In the genomic region with DNA sequence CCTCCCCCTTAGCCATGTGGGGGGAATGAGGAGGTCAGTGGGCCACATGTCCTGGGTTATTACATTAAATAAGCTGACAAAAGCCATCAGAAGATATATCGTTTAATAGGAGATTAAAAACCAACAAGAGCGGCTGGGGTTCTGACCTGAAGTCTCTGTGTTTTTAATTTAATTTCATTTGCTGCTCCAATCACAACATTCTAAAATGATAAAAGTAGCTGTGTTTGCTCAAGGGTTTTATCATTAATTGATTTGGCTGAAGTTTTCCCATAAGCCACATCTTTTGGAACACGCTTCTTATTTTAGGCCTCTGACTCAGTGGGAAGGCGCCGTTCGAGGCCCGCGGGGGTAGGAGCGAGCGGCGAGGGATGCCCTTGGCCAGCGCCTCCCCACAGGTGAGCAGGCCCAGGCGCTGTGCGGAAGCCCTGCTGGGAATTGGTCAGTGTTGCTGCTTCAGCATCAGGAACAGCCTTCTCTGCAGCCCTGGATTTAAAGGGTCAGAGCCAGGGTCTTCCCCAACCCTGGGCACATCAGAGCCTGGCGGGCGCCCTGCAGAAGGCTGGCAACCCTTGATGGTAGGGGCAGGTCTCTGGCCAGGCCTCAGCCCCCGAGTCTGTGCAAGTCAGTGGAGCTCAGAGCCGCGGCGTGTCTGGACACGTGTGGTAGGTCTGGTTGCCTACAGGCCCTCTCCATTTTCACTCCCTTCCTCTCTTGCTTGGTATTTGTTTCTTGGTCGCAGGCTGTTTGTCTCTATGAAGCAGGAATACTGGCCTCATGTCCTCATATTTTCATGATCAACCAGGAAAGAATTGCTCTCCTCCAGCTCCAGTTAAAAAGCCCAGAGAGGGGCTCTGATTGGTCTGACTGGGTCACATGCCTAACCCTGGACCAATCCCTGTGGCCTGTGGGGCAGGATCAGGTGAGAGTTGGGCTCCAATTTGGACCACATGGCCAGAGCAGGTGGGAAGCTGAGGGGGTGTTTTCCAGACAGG, we compare ENCODE assay signal across 1 cellular context.
TF ChIP-seq lines count a peak whose summit lies in the region.

No MANE protein-coding gene starts in this region.

TF ChIP-seq in HCT116, 20 proteins besides CTCF, POLR2A, EP300 and RAD21:
- TF ChIP-seq JUND (IDR thresholded peaks at IDR 0.05) = no peak
- peak; percentile 33; the same call in 1 of the 2 replicates for TF ChIP-seq MAX (IDR thresholded peaks at IDR 0.05)
- TF ChIP-seq ATF3 (IDR thresholded peaks at IDR 0.05) = no peak
- TF ChIP-seq POLR2AphosphoS5 (IDR thresholded peaks at IDR 0.05; ENCODE audit: low read depth, low read length) = no peak
- TF ChIP-seq EZH2 (IDR thresholded peaks at IDR 0.05) = no peak
TF ChIP-seq in HCT116: peak in this region for 1.
